8 cellular contexts compared by ENCODE assay signal in the genomic region with DNA sequence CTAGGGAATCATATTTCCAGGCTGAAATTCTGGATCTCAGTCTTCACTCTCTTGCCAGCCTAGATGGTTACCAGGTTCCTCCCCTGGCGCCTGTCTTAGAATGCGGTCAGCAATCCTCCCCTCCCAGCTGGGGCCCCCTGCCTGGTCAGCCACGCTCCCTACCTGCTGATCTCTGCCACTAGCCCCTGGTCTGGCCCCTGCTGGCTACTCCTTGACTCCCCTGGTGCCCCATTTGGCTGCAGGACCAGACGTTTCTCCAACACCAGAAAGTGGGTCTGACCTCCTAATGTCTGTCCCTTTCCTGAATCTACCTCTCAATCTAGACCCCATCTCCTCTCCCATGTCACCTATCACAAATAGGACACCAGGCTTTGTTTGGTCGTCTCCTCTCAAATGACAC.
"Had no signal": no experiment of that assay in that cellular context is flagged by ENCODE, and none has a peak within 500 bp of the region (broad histone marks: within the 10 kb centered on the region; RNA-seq: fewer than 3 reads in every experiment).

No MANE protein-coding gene starts in this region.

- H3K4me3 Mint-ChIP-seq: H9 had no signal

- DNase-seq: GM23248, GOT3, H9, HCEC 1CT, IMR-90, KG1 had no signal

- H3K27ac Mint-ChIP-seq: H9 had no signal

- H3K9me3 Mint-ChIP-seq: H9 had no signal

- FAIRE-seq: HTR-8/SVneo, K562 had no signal

- H3K4me3 ChIP-seq: GM23248, K562 had no signal

- H3K4me1 Mint-ChIP-seq: H9 had no signal
